ENCODE assay signal across 26 cellular contexts in the genomic region with DNA sequence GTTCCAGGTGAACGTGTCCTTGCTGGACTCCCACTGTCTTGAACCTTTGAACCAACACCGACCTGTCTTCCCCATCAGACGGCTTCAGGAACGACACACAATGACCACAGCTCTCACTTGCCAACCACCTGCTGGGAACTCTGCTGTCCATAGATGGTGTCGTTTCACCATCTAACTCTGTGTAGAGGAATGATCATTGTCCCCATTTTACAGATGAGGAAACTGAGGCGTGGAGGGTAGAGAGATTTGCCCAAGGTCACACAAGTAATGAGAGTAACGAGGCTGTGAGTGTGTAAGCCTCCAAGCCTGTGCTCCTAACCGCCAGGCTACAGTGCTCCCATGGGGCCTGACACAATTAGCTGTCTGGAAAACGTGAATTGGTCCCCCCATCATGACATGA. TPM values are rescaled to one million over a fixed set of nuclear protein-coding genes. Genes with fewer than 3 reads are reported as not detected.
DNase-seq lines count a peak whose midpoint lies in the region; ATAC-seq, FAIRE-seq and TF ChIP-seq lines count a peak whose summit lies in the region.
"Had no signal": no experiment of that assay in that cellular context is flagged by ENCODE, and none has a peak within 500 bp of the region (broad histone marks: within the 10 kb centered on the region; RNA-seq: fewer than 3 reads in every experiment).

No MANE protein-coding gene starts in this region.

- H3K4me3 ChIP-seq in heart right ventricle: no peak overlapping the region
- H3K4me3 ChIP-seq in right cardiac atrium (ENCODE audit: low read length): no peak overlapping the region
- H3K4me3 ChIP-seq in K562: no peak overlapping the region
- no peak overlapping the region for H3K4me3 ChIP-seq in tibial artery
- H3K4me3 ChIP-seq: colonic mucosa, gastroesophageal sphincter, GM12878, HAP-1 had no signal

- H2AFZ ChIP-seq in K562 (ENCODE audit: low read depth, low read length): no peak overlapping the region

- POLR2A ChIA-PET in K562 (lab: Yijun Ruan, JAX): interaction anchor here (1.4 kb wide), 1 partner anchor 11 kb away, joined by 5 read pairs; no protein-coding TSS in a partner anchor

- H3K4me1 Mint-ChIP-seq in neural crest cell: peaks cover 21% of the 10 kb centered on the region
- peaks cover 5% of the 10 kb centered on the region for H3K4me1 Mint-ChIP-seq in activated T-helper 17 cell treated with anti-CD3 and anti-CD28 coated beads, Interleukin-2, amount 50 U/mL, for 72 hours
- H3K4me1 Mint-ChIP-seq: activated CD4-positive, alpha-beta T cell treated with anti-CD3 and anti-CD28 coated beads, Interleukin-2, amount 10 ng/mL, durations not matched to agents 24 days and 14 days; endodermal cell had no signal

- peaks cover 0 to 24% (median 0%) of the 10 kb centered on the region in 7 donors for H3K27me3 ChIP-seq in heart right ventricle
- H3K27me3 ChIP-seq in right cardiac atrium (ENCODE audit: control insufficient read depth, insufficient read depth): no peaks in the 10 kb centered on the region
- H3K27me3 ChIP-seq in K562 (ENCODE audit: control insufficient read depth in 2 of 2, insufficient read depth in 2 of 2, low read length in 2 of 2): peaks cover 74 to 88% of the 10 kb centered on the region in 2 experiments
- H3K27me3 ChIP-seq in tibial artery: no peaks in the 10 kb centered on the region
- H3K27me3 ChIP-seq: brain microvascular endothelial cell had no signal

- no peaks in the 10 kb centered on the region for H3K79me2 ChIP-seq in K562 (ENCODE audit: control insufficient read depth, insufficient read depth, low read length)

- H3K4me3 Mint-ChIP-seq in neural crest cell: peak overlapping the region; percentile 31
- no peak overlapping the region for H3K4me3 Mint-ChIP-seq in activated T-helper 17 cell treated with anti-CD3 and anti-CD28 coated beads, Interleukin-2, amount 50 U/mL, for 72 hours
- H3K4me3 Mint-ChIP-seq: activated CD4-positive, alpha-beta T cell treated with anti-CD3 and anti-CD28 coated beads, Interleukin-2, amount 10 ng/mL, durations not matched to agents 24 days and 14 days; activated naive CD8-positive, alpha-beta T cell treated with anti-CD3 and anti-CD28 coated beads, Interleukin-2, amount 10 ng/mL, durations not matched to agents 7 days and 5 days; endodermal cell; natural killer cell treated with Interleukin-12 subunit alpha and Interleukin-12 subunit beta and Interleukin-15 and Interleukin-18, amount 100 ng/mL, for 72 hours had no signal

- no peak for TF ChIP-seq POLR2A in K562 (conservative IDR thresholded peaks at IDR 0.05)

- H3K9me1 ChIP-seq in K562 (ENCODE audit: control insufficient read depth, insufficient read depth, low read length): no peaks in the 10 kb centered on the region

- ATAC-seq in heart right ventricle (no peak), right cardiac atrium (no peak), K562 (no peak)
- ATAC-seq in activated T-helper 17 cell treated with anti-CD3 and anti-CD28 coated beads, Interleukin-2, amount 50 U/mL, for 72 hours (replicated peaks): no peak
- ATAC-seq: GM12878; natural killer cell treated with Interleukin-12 subunit alpha and Interleukin-12 subunit beta and Interleukin-15 and Interleukin-18, amount 100 ng/mL, for 72 hours had no signal

- DNase-seq in heart right ventricle (no peak), right cardiac atrium (no peak), K562 (ENCODE audit: extremely low read depth in 1 of 4, low spot score in 3 of 4) (no peak), neural crest cell (ENCODE audit: low read depth, low spot score) (no peak), tibial artery (no peak), NCI-H1105 treated with DMSO at 0.1 percent for 48 hours (lab: John Stamatoyannopoulos, UW) (no peak), NCI-H2107 treated with DMSO at 0.1 percent for 48 hours (lab: John Stamatoyannopoulos, UW; ENCODE audit: unreplicated experiment) (no peak)
- DNase-seq: ACHN; activated CD4-positive, alpha-beta T cell treated with anti-CD3 and anti-CD28 coated beads, Interleukin-2, amount 10 ng/mL, durations not matched to agents 24 days and 14 days; activated naive CD8-positive, alpha-beta T cell treated with anti-CD3 and anti-CD28 coated beads, Interleukin-2, amount 10 ng/mL, durations not matched to agents 7 days and 5 days; brain microvascular endothelial cell; Caco-2; colonic mucosa; NCI-H2029; NCI-H2227 treated with DMSO at 0.1 percent for 48 hours; RPMI8226; stimulated activated CD4-positive, alpha-beta T cell treated with anti-CD3 and anti-CD28 coated beads, Interleukin-1b, Interleukin-23, amount 100 ng/mL, for 48 hours; WERI-Rb-1 had no signal

- peak in 1 of 2 experiments; percentile 35; a peak in 2 of 4 replicates for TF ChIP-seq RAD21 in K562 (CRISPR knock-in tag; conservative IDR thresholded peaks at IDR 0.05 in 1 of 2, IDR thresholded peaks at IDR 0.05 in 1 of 2)

- H3K27ac ChIP-seq in heart right ventricle (peak overlapping the region in 9 of 10 donors; percentile 44 to 77 (median 66)), right cardiac atrium (ENCODE audit: low read length) (no peak overlapping the region), K562 (ENCODE audit: extremely low read depth, low read depth, low read length) (no peak overlapping the region), tibial artery (peak overlapping the region; percentile 50 to 75)
- H3K27ac ChIP-seq: brain microvascular endothelial cell, colonic mucosa, WERI-Rb-1 had no signal

- H3K36me3 Mint-ChIP-seq in neural crest cell (ENCODE audit: low read depth): no peaks in the 10 kb centered on the region
- no peaks in the 10 kb centered on the region for H3K36me3 Mint-ChIP-seq in activated T-helper 17 cell treated with anti-CD3 and anti-CD28 coated beads, Interleukin-2, amount 50 U/mL, for 72 hours (ENCODE audit: low read depth)
- H3K36me3 Mint-ChIP-seq: activated naive CD8-positive, alpha-beta T cell treated with anti-CD3 and anti-CD28 coated beads, Interleukin-2, amount 10 ng/mL, durations not matched to agents 7 days and 5 days; natural killer cell treated with Interleukin-12 subunit alpha and Interleukin-12 subunit beta and Interleukin-15 and Interleukin-18, amount 100 ng/mL, for 72 hours had no signal

- BruUV-seq in K562 (replicated peaks; lab: Mats Ljungman, UMichigan): no TSS peak

- H3K36me3 ChIP-seq in heart right ventricle (no peaks in the 10 kb centered on the region), K562 (ENCODE audit: control insufficient read depth, insufficient read depth, low read length) (no peaks in the 10 kb centered on the region), tibial artery (no peaks in the 10 kb centered on the region)
- H3K36me3 ChIP-seq: brain microvascular endothelial cell, colonic mucosa, gastroesophageal sphincter, HAP-1, WERI-Rb-1 had no signal

- no peak overlapping the region for H3K27ac Mint-ChIP-seq in neural crest cell (ENCODE audit: unreplicated experiment)
- H3K27ac Mint-ChIP-seq in activated T-helper 17 cell treated with anti-CD3 and anti-CD28 coated beads, Interleukin-2, amount 50 U/mL, for 72 hours: no peak overlapping the region
- H3K27ac Mint-ChIP-seq: activated CD4-positive, alpha-beta T cell treated with anti-CD3 and anti-CD28 coated beads, Interleukin-2, amount 10 ng/mL, durations not matched to agents 24 days and 14 days; activated naive CD8-positive, alpha-beta T cell treated with anti-CD3 and anti-CD28 coated beads, Interleukin-2, amount 10 ng/mL, durations not matched to agents 7 days and 5 days; endodermal cell; natural killer cell treated with Interleukin-12 subunit alpha and Interleukin-12 subunit beta and Interleukin-15 and Interleukin-18, amount 100 ng/mL, for 72 hours had no signal

- CTCF ChIA-PET in K562 (lab: Yijun Ruan, JAX; ENCODE audit: low intra/inter-chr PET ratio): no interaction called here

- in situ Hi-C loops in K562 (cut with MboI): no loop called here

- intact Hi-C loops in heart right ventricle (cut with DNase I): no loop called here
- intact Hi-C loops in right cardiac atrium (cut with DNase I): no loop called here
- intact Hi-C loops in K562 (cut with micrococcal nuclease): no loop called here
- intact Hi-C loops in tibial artery (cut with DNase I; ENCODE audit: low total_unique reads): no loop called here

- no peak for TF ChIP-seq CTCF in heart right ventricle (IDR thresholded peaks at IDR 0.05)
- TF ChIP-seq CTCF in K562 (IDR thresholded peaks at IDR 0.05 in 2 of 3, conservative IDR thresholded peaks at IDR 0.05 in 1 of 3; ENCODE audit: insufficient read depth in 2 of 3, low read depth in 1 of 3, low read length in 3 of 3): peak in 1 of 3 experiments; percentile 17; a peak in 1 of 6 replicates
- no peak for TF ChIP-seq CTCF in neural crest cell (conservative IDR thresholded peaks at IDR 0.05)
- no peak for TF ChIP-seq CTCF in tibial artery (IDR thresholded peaks at IDR 0.05)

- 73 to 78% methylated on average over 9 of the region's 9 CpGs for WGBS in heart right ventricle, 2 donors
- 70% methylated on average over 9 of the region's 9 CpGs for WGBS in right cardiac atrium
- WGBS in K562 (ENCODE audit: insufficient coverage, low coverage, missing lambda C conversion rate): 3% methylated on average over 9 of the region's 9 CpGs

- no peaks in the 10 kb centered on the region for H3K9me3 Mint-ChIP-seq in neural crest cell
- no peaks in the 10 kb centered on the region for H3K9me3 Mint-ChIP-seq in activated T-helper 17 cell treated with anti-CD3 and anti-CD28 coated beads, Interleukin-2, amount 50 U/mL, for 72 hours
- H3K9me3 Mint-ChIP-seq: activated CD4-positive, alpha-beta T cell treated with anti-CD3 and anti-CD28 coated beads, Interleukin-2, amount 10 ng/mL, durations not matched to agents 24 days and 14 days; activated naive CD8-positive, alpha-beta T cell treated with anti-CD3 and anti-CD28 coated beads, Interleukin-2, amount 10 ng/mL, durations not matched to agents 7 days and 5 days; endodermal cell; natural killer cell treated with Interleukin-12 subunit alpha and Interleukin-12 subunit beta and Interleukin-15 and Interleukin-18, amount 100 ng/mL, for 72 hours had no signal

- peaks cover 6% of the 10 kb centered on the region for H3K27me3 Mint-ChIP-seq in neural crest cell (ENCODE audit: low read depth)
- no peaks in the 10 kb centered on the region for H3K27me3 Mint-ChIP-seq in activated T-helper 17 cell treated with anti-CD3 and anti-CD28 coated beads, Interleukin-2, amount 50 U/mL, for 72 hours

- H3K9me3 ChIP-seq in heart right ventricle (no peaks in the 10 kb centered on the region), right cardiac atrium (ENCODE audit: control insufficient read depth, low read length) (no peaks in the 10 kb centered on the region), K562 (replicated peaks; ENCODE audit: control insufficient read depth, insufficient read depth, low read depth, low read length) (no peaks in the 10 kb centered on the region), tibial artery (no peaks in the 10 kb centered on the region)
- H3K9me3 ChIP-seq: Caco-2, colonic mucosa, gastroesophageal sphincter, HAP-1 had no signal

- no peak overlapping the region for H3K9ac ChIP-seq in K562 (ENCODE audit: insufficient read depth in 1 of 2, low read depth in 2 of 2, low read length in 2 of 2)

- no peak overlapping the region for H3K4me2 ChIP-seq in K562 (ENCODE audit: insufficient read depth, low read length)

- H3K4me1 ChIP-seq in heart right ventricle: peaks cover 35 to 62% (median 43%) of the 10 kb centered on the region in 9 donors
- peaks cover 5% of the 10 kb centered on the region for H3K4me1 ChIP-seq in right cardiac atrium (ENCODE audit: control insufficient read depth, insufficient read depth, low read length)
- peaks cover 0 to 68% of the 10 kb centered on the region in 2 experiments; a peak in 2 of 5 replicates for H3K4me1 ChIP-seq in K562 (replicated peaks in 1 of 2; ENCODE audit: control insufficient read depth in 2 of 2, insufficient read depth in 2 of 2, low read length in 2 of 2)
- H3K4me1 ChIP-seq in tibial artery: peaks cover 5 to 68% (median 50%) of the 10 kb centered on the region in 4 donors
- H3K4me1 ChIP-seq: colonic mucosa had no signal

- H4K20me1 ChIP-seq in K562 (replicated peaks; ENCODE audit: control insufficient read depth, insufficient read depth, low read length): peaks cover 40% of the 10 kb centered on the region

- peak; percentile 75 for FAIRE-seq in K562 (lab: Jason Lieb, UNC)
- FAIRE-seq: GM12878, islet of Langerhans had no signal

- TF ChIP-seq EP300 in K562 (IDR thresholded peaks at IDR 0.05; ENCODE audit: low read length): no peak

RNA-seq across cellular contexts. Expression of gene PLEKHG5, which starts 9.9 kb away (rescaled TPM):
- total RNA-seq in heart right ventricle (10 to 100 TPM; 10.0 to 18.8 (median 15.3) TPM), right cardiac atrium (1 to 10 TPM; 7.0 to 9.2 (median 8.5) TPM), K562 (2014; rRNA removed) (0.05 and 0.20 TPM in 2 replicates), K562 (2014; rRNA removed; fragmentation: Illumina TruSeq; extraction: Trizol) (0.04 TPM in 1 of 2 replicates, not detected in the other), K562 (2015; rRNA removed; fragmentation: Illumina TruSeq; extraction: Trizol) (not detected in 2 replicates), K562 (2021) (0.29 TPM in 2 replicates), neural crest cell (28.9 and 31.7 TPM in 2 replicates)
- polyA plus RNA-seq in heart right ventricle (10 to 100 TPM in 1 of 2 donors, 1 to 10 TPM in 1; 6.6 to 28.7 TPM), right cardiac atrium (9.9 TPM), K562 (2011; rRNA removed) (0.11 and 0.16 TPM in 2 replicates), K562 (2014; fragmentation: Illumina TruSeq; extraction: Trizol) (0.07 and 0.12 TPM in 2 replicates), K562 (2014; fragmentation: Nextera tagmentation; extraction: Ambion mirVana) (not detected), K562 (2014; rRNA removed) (0.13 and 0.26 TPM in 2 replicates)
- 0.51 and 2.5 TPM in 2 replicates for total RNA-seq in K562 (2011; cell fraction: chromatin; rRNA removed; ENCODE audit: low replicate concordance)
- 1.4 and 1.5 TPM in 2 replicates for total RNA-seq in K562 (2011; cell fraction: nucleolus; rRNA removed)
- 0.88 and 0.99 TPM in 2 replicates for total RNA-seq in K562 (2011; cell fraction: nucleoplasm; rRNA removed)
- 0.06 and 0.49 TPM in 2 replicates for polyA plus RNA-seq in K562 (2011; cell fraction: cytosol; rRNA removed)
- polyA plus RNA-seq in K562 (2011; cell fraction: nucleus; rRNA removed): 0.94 and 1.8 TPM in 2 replicates
- polyA plus RNA-seq in K562 (2012): 0.04 and 0.07 TPM in 2 replicates
- 0.12 and 0.14 TPM in 2 replicates for polyA minus RNA-seq in K562 (2011; rRNA and poly(A)+ RNA removed)
- 0.29 TPM in 1 of 2 replicates, not detected in the other for polyA minus RNA-seq in K562 (2011; cell fraction: cytosol; rRNA and poly(A)+ RNA removed)
- 1.2 TPM in 2 replicates for polyA minus RNA-seq in K562 (2011; cell fraction: nucleus; rRNA and poly(A)+ RNA removed)
- 1 to 10 TPM; 3.2 to 3.8 TPM for total RNA-seq in activated T-helper 17 cell treated with anti-CD3 and anti-CD28 coated beads, Interleukin-2, amount 50 U/mL, for 72 hours

RNA-seq across cellular contexts. Expression of gene TNFRSF25, which starts 35.4 kb away (rescaled TPM):
- total RNA-seq in heart right ventricle (10 to 100 TPM in 2 of 10 donors, 1 to 10 TPM in 8; 4.0 to 12.0 (median 7.3) TPM), right cardiac atrium (1 to 10 TPM; 4.4 to 6.4 (median 5.1) TPM), K562 (2014; rRNA removed) (not detected in 2 replicates), K562 (2014; rRNA removed; fragmentation: Illumina TruSeq; extraction: Trizol) (not detected in 2 replicates), K562 (2015; rRNA removed; fragmentation: Illumina TruSeq; extraction: Trizol) (not detected in 2 replicates), K562 (2021) (0.49 and 0.89 TPM in 2 replicates), neural crest cell (23.4 and 26.1 TPM in 2 replicates)
- polyA plus RNA-seq in heart right ventricle (10 to 100 TPM in 1 of 2 donors, 1 to 10 TPM in 1; 6.6 to 43.1 TPM), right cardiac atrium (6.6 TPM), K562 (2011; rRNA removed) (0.14 and 0.24 TPM in 2 replicates), K562 (2014; fragmentation: Illumina TruSeq; extraction: Trizol) (not detected in 2 replicates), K562 (2014; fragmentation: Nextera tagmentation; extraction: Ambion mirVana) (not detected), K562 (2014; rRNA removed) (not detected in 2 replicates)
- total RNA-seq in K562 (2011; cell fraction: chromatin; rRNA removed; ENCODE audit: low replicate concordance): 2.3 TPM in 1 of 2 replicates, not detected in the other
- 0.26 and 2.2 TPM in 2 replicates for total RNA-seq in K562 (2011; cell fraction: nucleolus; rRNA removed)
- total RNA-seq in K562 (2011; cell fraction: nucleoplasm; rRNA removed): 1.2 and 1.6 TPM in 2 replicates
- 0.16 and 0.30 TPM in 2 replicates for polyA plus RNA-seq in K562 (2011; cell fraction: cytosol; rRNA removed)
- 0.90 and 2.6 TPM in 2 replicates for polyA plus RNA-seq in K562 (2011; cell fraction: nucleus; rRNA removed)
- polyA plus RNA-seq in K562 (2012): 0.10 and 0.14 TPM in 2 replicates
- polyA minus RNA-seq in K562 (2011; rRNA and poly(A)+ RNA removed): not detected in 2 replicates
- not detected in 2 replicates for polyA minus RNA-seq in K562 (2011; cell fraction: cytosol; rRNA and poly(A)+ RNA removed)
- 0.13 TPM in 1 of 2 replicates, not detected in the other for polyA minus RNA-seq in K562 (2011; cell fraction: nucleus; rRNA and poly(A)+ RNA removed)
- total RNA-seq in activated T-helper 17 cell treated with anti-CD3 and anti-CD28 coated beads, Interleukin-2, amount 50 U/mL, for 72 hours: 100 to 1,000 TPM; 132 to 199 TPM

RNA-seq across cellular contexts. Expression of gene NOL9, which starts 52.9 kb away (rescaled TPM):
- total RNA-seq in heart right ventricle: 10 to 100 TPM; 13.5 to 19.3 (median 15.3) TPM
- 1 to 10 TPM; 3.0 to 5.9 TPM for polyA plus RNA-seq in heart right ventricle
- total RNA-seq in right cardiac atrium: 10 to 100 TPM; 12.8 to 17.1 (median 15.6) TPM
- 6.0 TPM for polyA plus RNA-seq in right cardiac atrium
- 408 and 415 TPM in 2 replicates for total RNA-seq in K562 (2011; cell fraction: chromatin; rRNA removed; ENCODE audit: low replicate concordance)
- 189 and 201 TPM in 2 replicates for total RNA-seq in K562 (2011; cell fraction: nucleolus; rRNA removed)
- total RNA-seq in K562 (2011; cell fraction: nucleoplasm; rRNA removed): 302 and 309 TPM in 2 replicates
- total RNA-seq in K562 (2014; rRNA removed): 47.3 and 58.4 TPM in 2 replicates
- total RNA-seq in K562 (2014; rRNA removed; fragmentation: Illumina TruSeq; extraction: Trizol): 62.5 and 63.6 TPM in 2 replicates
- 52.8 and 56.5 TPM in 2 replicates for total RNA-seq in K562 (2015; rRNA removed; fragmentation: Illumina TruSeq; extraction: Trizol)
- total RNA-seq in K562 (2021): 76.5 and 79.3 TPM in 2 replicates
- polyA plus RNA-seq in K562 (2011; rRNA removed): 52.3 and 52.7 TPM in 2 replicates
- polyA plus RNA-seq in K562 (2011; cell fraction: cytosol; rRNA removed): 19.5 and 29.3 TPM in 2 replicates
- 60.2 and 68.3 TPM in 2 replicates for polyA plus RNA-seq in K562 (2011; cell fraction: nucleus; rRNA removed)
- 9.6 and 15.3 TPM in 2 replicates for polyA plus RNA-seq in K562 (2012)
- 25.8 and 30.1 TPM in 2 replicates for polyA plus RNA-seq in K562 (2014; fragmentation: Illumina TruSeq; extraction: Trizol)
- polyA plus RNA-seq in K562 (2014; fragmentation: Nextera tagmentation; extraction: Ambion mirVana): 10 to 100 TPM in 1 of 2 experiments, 1 to 10 TPM in 1; 5.6 to 10.1 TPM
- 35.6 and 40.0 TPM in 2 replicates for polyA plus RNA-seq in K562 (2014; rRNA removed)
- 80.8 and 105 TPM in 2 replicates for polyA minus RNA-seq in K562 (2011; rRNA and poly(A)+ RNA removed)
- 22.9 and 38.4 TPM in 2 replicates for polyA minus RNA-seq in K562 (2011; cell fraction: cytosol; rRNA and poly(A)+ RNA removed)
- polyA minus RNA-seq in K562 (2011; cell fraction: nucleus; rRNA and poly(A)+ RNA removed): 42.3 and 74.4 TPM in 2 replicates
- total RNA-seq in neural crest cell: 47.2 and 52.4 TPM in 2 replicates
- total RNA-seq in activated T-helper 17 cell treated with anti-CD3 and anti-CD28 coated beads, Interleukin-2, amount 50 U/mL, for 72 hours: 10 to 100 TPM; 33.2 to 58.0 TPM

RNA-seq across cellular contexts. Expression of gene TAS1R1, which starts 53.7 kb away (rescaled TPM):
- total RNA-seq in heart right ventricle (not detected), right cardiac atrium (not detected), K562 (2014; rRNA removed) (not detected in 2 replicates), K562 (2014; rRNA removed; fragmentation: Illumina TruSeq; extraction: Trizol) (not detected in 2 replicates), K562 (2015; rRNA removed; fragmentation: Illumina TruSeq; extraction: Trizol) (not detected in 2 replicates), K562 (2021) (not detected in 2 replicates), neural crest cell (not detected in 2 replicates)
- polyA plus RNA-seq in heart right ventricle (not detected), right cardiac atrium (not detected), K562 (2011; rRNA removed) (0.04 and 0.06 TPM in 2 replicates), K562 (2014; fragmentation: Illumina TruSeq; extraction: Trizol) (not detected in 2 replicates), K562 (2014; fragmentation: Nextera tagmentation; extraction: Ambion mirVana) (not detected), K562 (2014; rRNA removed) (not detected in 2 replicates)
- 0.28 and 0.44 TPM in 2 replicates for total RNA-seq in K562 (2011; cell fraction: chromatin; rRNA removed; ENCODE audit: low replicate concordance)
- 0.39 TPM in 1 of 2 replicates, not detected in the other for total RNA-seq in K562 (2011; cell fraction: nucleolus; rRNA removed)
- 0.15 TPM in 1 of 2 replicates, not detected in the other for total RNA-seq in K562 (2011; cell fraction: nucleoplasm; rRNA removed)
- polyA plus RNA-seq in K562 (2011; cell fraction: cytosol; rRNA removed): 0.01 and 0.04 TPM in 2 replicates
- 0.06 TPM in 1 of 2 replicates, not detected in the other for polyA plus RNA-seq in K562 (2011; cell fraction: nucleus; rRNA removed)
- polyA plus RNA-seq in K562 (2012): 0.07 and 0.12 TPM in 2 replicates
- 0.11 TPM in 1 of 2 replicates, not detected in the other for polyA minus RNA-seq in K562 (2011; rRNA and poly(A)+ RNA removed)
- not detected in 2 replicates for polyA minus RNA-seq in K562 (2011; cell fraction: cytosol; rRNA and poly(A)+ RNA removed)
- not detected in 2 replicates for polyA minus RNA-seq in K562 (2011; cell fraction: nucleus; rRNA and poly(A)+ RNA removed)
- not detected for total RNA-seq in activated T-helper 17 cell treated with anti-CD3 and anti-CD28 coated beads, Interleukin-2, amount 50 U/mL, for 72 hours
- total RNA-seq: activated CD4-positive, alpha-beta T cell treated with anti-CD3 and anti-CD28 coated beads, Interleukin-2, amount 10 ng/mL, durations not matched to agents 24 days and 14 days; activated naive CD8-positive, alpha-beta T cell treated with anti-CD3 and anti-CD28 coated beads, Interleukin-2, amount 10 ng/mL, durations not matched to agents 7 days and 5 days; Caco-2; colonic mucosa; gastroesophageal sphincter; GM12878; natural killer cell treated with Interleukin-12 subunit alpha and Interleukin-12 subunit beta and Interleukin-15 and Interleukin-18, amount 100 ng/mL, for 72 hours; subcutaneous adipose tissue had no signal

Comparison
In these comparisons a context has a peak if more than half of its experiments do, and no peak if none do; other contexts are left out.
1. H3K27ac ChIP-seq: peak in heart right ventricle (9 of 10) and tibial artery (2 of 2); none in right cardiac atrium (single experiment) and K562 (single experiment).